ENCODE assay signal across 8 cellular contexts in genomic region chr9:128818099-128818838, GRCh38. TPM values are rescaled to one million over a fixed set of nuclear protein-coding genes. Genes with fewer than 3 reads are reported as not detected.
DNase-seq lines count a peak whose midpoint lies in the region; ATAC-seq and TF ChIP-seq lines count a peak whose summit lies in the region.

TSS of gene ENDOG (plus strand) at chr9:128818500. CDS start at chr9:128818685, 185 bp downstream.

- peak; percentile 96 for DNase-seq in NCI-H1436 (lab: John Stamatoyannopoulos, UW)
- DNase-seq in T follicular helper cell (ENCODE audit: low read depth) = peak; percentile 95
- peak; percentile 99 for DNase-seq in adipocyte (ENCODE audit: low read depth)
- DNase-seq in cardiac muscle cell (ENCODE audit: low read depth in 1 of 2, low spot score in 1 of 2) = peak; percentile 98 to 99
- DNase-seq in tibial nerve (ENCODE audit: low spot score in 2 of 2) = peak; percentile 95 to 96

- ATAC-seq in HG02763 (IDR thresholded peaks at IDR 0.05; ENCODE audit: unreplicated experiment) = peak; percentile 79

- H3K9me3 ChIP-seq in adipocyte (ENCODE audit: control insufficient read depth, low read length) (no peaks in the 10 kb centered on the region), cardiac muscle cell (ENCODE audit: low read depth) (no peaks in the 10 kb centered on the region), parathyroid adenoma (ENCODE audit: control insufficient read depth, low read length) (no peaks in the 10 kb centered on the region), tibial nerve (no peaks in the 10 kb centered on the region)

- H3K79me2 ChIP-seq in parathyroid adenoma = no peaks in the 10 kb centered on the region

- H3K27ac ChIP-seq in cardiac muscle cell (peak within 1 kb of the TSS; percentile 96), parathyroid adenoma (peak within 1 kb of the TSS; percentile 77), tibial nerve (peak within 1 kb of the TSS; percentile 46 to 90 (median 84))

- H3K27me3 ChIP-seq in adipocyte (replicated peaks; ENCODE audit: control insufficient read depth, insufficient read depth, low read length) (no peaks in the 10 kb centered on the region), cardiac muscle cell (no peaks in the 10 kb centered on the region), parathyroid adenoma (ENCODE audit: control insufficient read depth, insufficient read depth, low read length) (no peaks in the 10 kb centered on the region), tibial nerve (no peaks in the 10 kb centered on the region)

- H3K4me1 ChIP-seq in adipocyte (ENCODE audit: control insufficient read depth, insufficient read depth, low read length) (peaks cover 12% of the 10 kb centered on the region), cardiac muscle cell (ENCODE audit: low read depth) (peaks cover 10% of the 10 kb centered on the region), parathyroid adenoma (no peaks in the 10 kb centered on the region), tibial nerve (peaks cover 0 to 15% (median 11%) of the 10 kb centered on the region in 4 donors)

- peak; percentile 58 to 94 for TF ChIP-seq POLR2A in tibial nerve (IDR thresholded peaks at IDR 0.05)

- H3K36me3 ChIP-seq in adipocyte (ENCODE audit: control insufficient read depth, insufficient read depth, low read length, severe bottlenecking) = peaks cover 19% of the 10 kb centered on the region
- H3K36me3 ChIP-seq in cardiac muscle cell = peaks cover 9% of the 10 kb centered on the region
- H3K36me3 ChIP-seq in parathyroid adenoma (ENCODE audit: control insufficient read depth, insufficient read depth, low read length) = no peaks in the 10 kb centered on the region
- peaks cover 0 to 27% (median 0%) of the 10 kb centered on the region in 3 donors for H3K36me3 ChIP-seq in tibial nerve

- H3K4me2 ChIP-seq in parathyroid adenoma (ENCODE audit: low read length) = peak within 1 kb of the TSS; percentile 95

- TF ChIP-seq CTCF in GM12874 (IDR thresholded peaks at IDR 0.05; ENCODE audit: insufficient read depth, low read depth, low read length) (peak; percentile 99), cardiac muscle cell (IDR thresholded peaks at IDR 0.05; ENCODE audit: low read depth, low read length) (peak; percentile 98), parathyroid adenoma (IDR thresholded peaks at IDR 0.05) (peak; percentile 91), tibial nerve (IDR thresholded peaks at IDR 0.05) (peak; percentile 95 to 99 (median 98))

- peak within 1 kb of the TSS; percentile 82 for H3K4me3 ChIP-seq in adipocyte (ENCODE audit: low read length)
- H3K4me3 ChIP-seq in cardiac muscle cell = peak within 1 kb of the TSS; percentile 48
- peak within 1 kb of the TSS; percentile 66 for H3K4me3 ChIP-seq in parathyroid adenoma (ENCODE audit: low read depth, low read length)
- H3K4me3 ChIP-seq in tibial nerve = peak within 1 kb of the TSS; percentile 51 to 87 (median 66)

- peak within 1 kb of the TSS; percentile 86 for H3K9ac ChIP-seq in adipocyte (ENCODE audit: low read length)
- no peak within 1 kb of the TSS for H3K9ac ChIP-seq in parathyroid adenoma

- peak; percentile 91 to 96 for TF ChIP-seq EP300 in tibial nerve (IDR thresholded peaks at IDR 0.05)

- 0% methylated on average over 12 to 57 of the region's 70 CpGs for WGBS in tibial nerve, 2 donors

- peak within 1 kb of the TSS; percentile 90 for H2AFZ ChIP-seq in parathyroid adenoma

RNA-seq across cellular contexts. Expression of gene ENDOG, which starts in this region (rescaled TPM):
- total RNA-seq in cardiac muscle cell (93.3 and 136 TPM in 2 replicates), tibial nerve (10 to 100 TPM; 22.8 to 53.1 (median 48.8) TPM)
- 177 and 209 TPM in 2 replicates for polyA plus RNA-seq in cardiac muscle cell

Comparison
In these comparisons a context has a peak if more than half of its experiments do, and no peak if none do; other contexts are left out.
1. Peak in every context shown above with its lines: DNase-seq, ATAC-seq, H3K4me3 ChIP-seq and H3K27ac ChIP-seq.